Comparison of ENCODE assay signal across 19 cellular contexts in the genomic region with DNA sequence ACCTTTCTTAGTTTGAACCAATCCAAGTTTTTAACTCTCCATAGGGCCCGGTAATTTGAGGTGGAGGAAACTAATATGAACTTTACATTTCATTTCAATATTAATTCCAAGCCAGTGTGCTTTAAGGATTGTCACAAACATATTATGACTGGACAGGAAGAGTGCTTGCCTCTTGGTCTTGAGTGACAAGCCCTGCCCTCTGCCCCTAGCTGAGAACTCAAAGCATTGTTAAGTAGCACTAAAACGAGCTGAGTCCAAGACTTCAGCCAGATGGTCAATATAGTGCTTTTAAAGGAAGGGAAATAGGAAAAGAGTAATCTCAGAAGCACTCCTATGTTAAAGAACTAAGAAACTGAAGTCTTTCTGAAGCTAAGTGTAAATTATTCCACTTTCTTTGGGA.
"Had no signal": no experiment of that assay in that cellular context is flagged by ENCODE, and none has a peak within 500 bp of the region (broad histone marks: within the 10 kb centered on the region; RNA-seq: fewer than 3 reads in every experiment).

No MANE protein-coding gene starts in this region.

- H3K27ac ChIP-seq: adrenal gland, heart left ventricle, sigmoid colon, stomach, vagina had no signal

- FAIRE-seq: bronchial epithelial cell, colon, TTC549 had no signal

- H3K36me3 ChIP-seq: adrenal gland, gastrocnemius medialis, sigmoid colon, vagina had no signal

- H3K4me3 ChIP-seq: adrenal gland, gastrocnemius medialis, heart left ventricle, sigmoid colon, stomach, vagina had no signal

- H3K27me3 ChIP-seq: adrenal gland, gastrocnemius medialis, heart left ventricle, sigmoid colon, stomach, vagina had no signal

- H3K4me1 ChIP-seq: heart left ventricle, stomach, vagina had no signal

- ATAC-seq: activated CD4-positive, alpha-beta T cell treated with anti-CD3 and anti-CD28 coated beads for 36 hours; activated naive CD4-positive, alpha-beta T cell treated with anti-CD3 and anti-CD28 coated beads, Interleukin-2, amount 50 U/mL, for 72 hours; esophagus mucosa; gastrocnemius medialis; heart left ventricle; natural killer cell treated with Interleukin-12 subunit alpha and Interleukin-12 subunit beta and Interleukin-15 and Interleukin-18, amount 100 ng/mL, for 72 hours; stimulated activated effector memory CD8-positive, alpha-beta T cell treated with anti-CD3 and anti-CD28 coated beads, Interleukin-12 subunit alpha, Interleukin-12 subunit beta, amount 100 ng/mL, for 72 hours had no signal

- H3K9me3 ChIP-seq: gastrocnemius medialis, vagina had no signal

- DNase-seq: activated CD4-positive, alpha-beta T cell treated with anti-CD3 and anti-CD28 coated beads for 36 hours; activated CD4-positive, alpha-beta T cell treated with anti-CD3 and anti-CD28 coated beads, Interleukin-2, amount 50 U/mL, for 48 hours; activated gamma-delta T cell treated with Interleukin-2 at 50 U/mL for 16 hours; adrenal gland; gastrocnemius medialis; heart left ventricle; mesenchymal stem cell; sigmoid colon; stimulated activated CD4-positive, alpha-beta T cell treated with anti-CD3 and anti-CD28 coated beads, Interleukin-4, amount 100 ng/mL, for 24 hours; stomach; trophoblast cell had no signal
